9 cellular contexts compared by ENCODE assay signal in the genomic region with DNA sequence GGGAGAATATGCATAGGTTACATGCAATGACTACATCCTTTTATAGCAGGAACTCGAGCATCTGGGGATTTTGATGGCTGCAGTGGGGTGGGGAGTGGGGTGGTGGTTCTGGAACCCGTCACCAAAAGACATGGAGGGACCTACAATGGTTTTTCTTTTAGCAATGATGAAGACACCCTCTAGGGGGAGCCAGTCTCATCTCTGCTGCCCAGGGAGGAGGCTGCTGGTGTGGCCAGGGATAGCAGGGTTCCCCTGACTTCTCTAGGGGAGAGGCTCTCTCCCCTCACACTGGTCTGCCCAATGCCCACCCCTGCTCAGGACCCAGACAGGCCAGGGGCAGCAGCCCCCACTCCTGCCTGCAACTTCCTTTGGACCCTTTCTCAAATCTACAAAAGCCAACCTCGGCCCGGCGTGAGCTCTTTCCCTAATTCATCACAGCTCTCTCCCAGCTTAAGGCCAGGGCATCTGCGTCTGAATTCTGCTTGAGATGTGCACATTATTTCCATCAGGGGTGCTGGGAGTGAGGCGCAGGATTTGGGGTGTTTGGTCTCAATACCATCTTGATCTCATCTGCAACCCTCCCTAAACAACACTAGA.
DNase-seq lines count a peak whose midpoint lies in the region; ATAC-seq and TF ChIP-seq lines count a peak whose summit lies in the region.
"Had no signal": no experiment of that assay in that cellular context is flagged by ENCODE, and none has a peak within 500 bp of the region (broad histone marks: within the 10 kb centered on the region; RNA-seq: fewer than 3 reads in every experiment).

No MANE protein-coding gene starts in this region.

- H3K4me3 ChIP-seq in SJCRH30 (no peak overlapping the region), esophagus muscularis mucosa (no peak overlapping the region), parathyroid adenoma (ENCODE audit: low read depth, low read length) (no peak overlapping the region)

- H3K4me1 ChIP-seq in SJCRH30 = no peaks in the 10 kb centered on the region
- no peaks in the 10 kb centered on the region for H3K4me1 ChIP-seq in esophagus muscularis mucosa
- H3K4me1 ChIP-seq in parathyroid adenoma = no peaks in the 10 kb centered on the region

- DNase-seq in ELR (ENCODE audit: low read depth) (peak; percentile 74), HT-29 (ENCODE audit: low spot score) (peak; percentile 72), SJCRH30 (peak; percentile 21 to 64), esophagus muscularis mucosa (ENCODE audit: extremely low spot score) (no peak), DMS79 (lab: John Stamatoyannopoulos, UW) (no peak)
- DNase-seq: activated T-cell treated with anti-CD3 and anti-CD28 coated beads, Interleukin-2, amount 50 U/mL, for 4 hours had no signal

- H2AFZ ChIP-seq in parathyroid adenoma = peak overlapping the region; percentile 11

- H3K27ac ChIP-seq in SJCRH30 (no peak overlapping the region), esophagus muscularis mucosa (replicated peaks in 1 of 4) (no peak overlapping the region), parathyroid adenoma (no peak overlapping the region)

- H3K9me3 ChIP-seq in SJCRH30 (replicated peaks) (no peaks in the 10 kb centered on the region), esophagus muscularis mucosa (no peaks in the 10 kb centered on the region), parathyroid adenoma (ENCODE audit: control insufficient read depth, low read length) (no peaks in the 10 kb centered on the region)

- no peak overlapping the region for H3K4me2 ChIP-seq in parathyroid adenoma (ENCODE audit: low read length)

- ATAC-seq in GM21367 (IDR thresholded peaks at IDR 0.05; ENCODE audit: unreplicated experiment) (peak; percentile 95), GM21447 (IDR thresholded peaks at IDR 0.05; ENCODE audit: unreplicated experiment) (no peak)

- TF ChIP-seq CTCF in esophagus muscularis mucosa (IDR thresholded peaks at IDR 0.05) (peak in 2 of 3 experiments; percentile 14 to 42), parathyroid adenoma (IDR thresholded peaks at IDR 0.05) (peak; percentile 57)

- H3K9ac ChIP-seq in parathyroid adenoma = no peak overlapping the region

- H3K79me2 ChIP-seq in parathyroid adenoma = no peaks in the 10 kb centered on the region

- TF ChIP-seq POLR2A in esophagus muscularis mucosa (IDR thresholded peaks at IDR 0.05; ENCODE audit: low read depth) = no peak

- no peak for TF ChIP-seq EP300 in esophagus muscularis mucosa (IDR thresholded peaks at IDR 0.05)

- 74% methylated on average over 7 of the region's 7 CpGs for WGBS in esophagus muscularis mucosa

- intact Hi-C loops in esophagus muscularis mucosa (cut with DNase I) = no loop called here

- H3K36me3 ChIP-seq in SJCRH30 = no peaks in the 10 kb centered on the region
- H3K36me3 ChIP-seq in esophagus muscularis mucosa = peaks cover 0 to 5% (median 2%) of the 10 kb centered on the region in 4 donors
- H3K36me3 ChIP-seq in parathyroid adenoma (ENCODE audit: control insufficient read depth, insufficient read depth, low read length) = no peaks in the 10 kb centered on the region

- no peaks in the 10 kb centered on the region for H3K27me3 ChIP-seq in SJCRH30
- no peaks in the 10 kb centered on the region for H3K27me3 ChIP-seq in esophagus muscularis mucosa
- H3K27me3 ChIP-seq in parathyroid adenoma (ENCODE audit: control insufficient read depth, insufficient read depth, low read length) = no peaks in the 10 kb centered on the region

Comparison
In these comparisons a context has a peak if more than half of its experiments do, and no peak if none do; other contexts are left out.
1. DNase-seq: peak in ELR (single experiment), HT-29 (single experiment) and SJCRH30 (2 of 2); none in esophagus muscularis mucosa (single experiment) and DMS79 (single experiment).